ENCODE assay signal across 12 cellular contexts in the genomic region with DNA sequence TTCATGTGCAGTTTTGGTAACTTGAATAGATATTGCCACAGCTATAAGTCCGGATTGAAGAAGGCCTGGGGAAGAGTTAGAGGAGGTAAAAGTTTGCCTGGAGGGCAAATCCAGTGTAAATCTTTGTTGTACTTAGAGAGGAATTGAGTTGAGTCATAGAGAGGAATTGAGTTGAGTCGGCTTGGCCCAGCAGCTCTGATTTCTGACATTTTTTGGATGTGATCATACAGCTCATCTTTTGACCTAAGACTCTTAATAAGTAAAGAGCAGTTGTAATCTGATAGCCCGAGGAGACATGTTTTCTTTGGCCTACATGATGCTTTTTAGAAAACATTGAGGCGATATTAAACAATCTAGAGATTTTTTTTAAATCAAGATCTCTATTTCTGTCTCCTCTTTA. TPM values are rescaled to one million over a fixed set of nuclear protein-coding genes. Genes with fewer than 3 reads are reported as not detected.
DNase-seq lines count a peak whose midpoint lies in the region; ATAC-seq, FAIRE-seq and TF ChIP-seq lines count a peak whose summit lies in the region.
"Had no signal": no experiment of that assay in that cellular context is flagged by ENCODE, and none has a peak within 500 bp of the region (broad histone marks: within the 10 kb centered on the region; RNA-seq: fewer than 3 reads in every experiment).

No MANE protein-coding gene starts in this region.

- H3K27me3 Mint-ChIP-seq in astrocyte (ENCODE audit: low read depth, unreplicated experiment), result peaks cover 8% of the 10 kb centered on the region

- H3K4me3 ChIP-seq in astrocyte (ENCODE audit: insufficient read depth, low read depth, low read length), result no peak overlapping the region
- H3K4me3 ChIP-seq in stomach, result no peak overlapping the region
- H3K4me3 ChIP-seq: Peyer's patch had no signal

- no peaks in the 10 kb centered on the region for H4K20me1 ChIP-seq in astrocyte (ENCODE audit: insufficient read depth, low read length)

- H3K9ac ChIP-seq in astrocyte (ENCODE audit: low read length), result no peak overlapping the region

- H3K36me3 Mint-ChIP-seq in astrocyte (ENCODE audit: low read depth, unreplicated experiment), result no peaks in the 10 kb centered on the region

- H3K4me2 ChIP-seq in astrocyte (ENCODE audit: low read length), result peak overlapping the region; percentile 64

- TF ChIP-seq CTCF in astrocyte (IDR thresholded peaks at IDR 0.05; ENCODE audit: insufficient read depth, low read depth, low read length) (no peak), foreskin keratinocyte (conservative IDR thresholded peaks at IDR 0.05) (no peak), stomach (IDR thresholded peaks at IDR 0.05) (no peak)

- H3K9me3 Mint-ChIP-seq in astrocyte (ENCODE audit: unreplicated experiment), result no peaks in the 10 kb centered on the region

- peak overlapping the region; percentile 44 for H3K27ac Mint-ChIP-seq in astrocyte (ENCODE audit: unreplicated experiment)

- H3K27me3 ChIP-seq in astrocyte (ENCODE audit: insufficient read depth, low read length), result peaks cover 8% of the 10 kb centered on the region
- H3K27me3 ChIP-seq in foreskin keratinocyte, result peaks cover 38% of the 10 kb centered on the region
- peaks cover 0 to 72% (median 27%) of the 10 kb centered on the region in 3 donors for H3K27me3 ChIP-seq in stomach

- H3K4me1 Mint-ChIP-seq in astrocyte (ENCODE audit: low read depth, unreplicated experiment), result peaks cover 21% of the 10 kb centered on the region

- peak; percentile 72 for ATAC-seq in foreskin keratinocyte
- ATAC-seq in HG02885 (IDR thresholded peaks at IDR 0.05; ENCODE audit: poor library complexity, unreplicated experiment), result no peak
- ATAC-seq: right cardiac atrium had no signal

- TF ChIP-seq POLR2A in stomach (IDR thresholded peaks at IDR 0.05), result no peak

- no peak for TF ChIP-seq EP300 in stomach (IDR thresholded peaks at IDR 0.05)

- peaks cover 10% of the 10 kb centered on the region for H3K79me2 ChIP-seq in astrocyte (ENCODE audit: insufficient read depth, low read length)

- peak; percentile 99 for FAIRE-seq in astrocyte (lab: Jason Lieb, UNC)

- no peak overlapping the region for H2AFZ ChIP-seq in astrocyte (ENCODE audit: low read depth, low read length)

- intact Hi-C loops in stomach (cut with DNase I; ENCODE audit: low total_unique reads), result no loop called here

- no peaks in the 10 kb centered on the region for H3K9me3 ChIP-seq in astrocyte (ENCODE audit: insufficient read depth, low read depth, low read length)
- H3K9me3 ChIP-seq in stomach, result no peaks in the 10 kb centered on the region
- H3K9me3 ChIP-seq: Peyer's patch had no signal

- 71 to 76% (median 75%) methylated on average over 4 of the region's 4 CpGs for WGBS in stomach, 5 donors

- H3K4me1 ChIP-seq in astrocyte (ENCODE audit: insufficient read depth, low read length), result peaks cover 29% of the 10 kb centered on the region
- peaks cover 26% of the 10 kb centered on the region for H3K4me1 ChIP-seq in foreskin keratinocyte
- peaks cover 24 to 35% (median 32%) of the 10 kb centered on the region in 4 donors for H3K4me1 ChIP-seq in stomach

- DNase-seq in A172 (ENCODE audit: low spot score), result peak; percentile 85
- peak; percentile 26 for DNase-seq in HPDE6-E6E7 (ENCODE audit: extremely low spot score)
- DNase-seq in astrocyte (ENCODE audit: low read depth), result peak; percentile 58
- DNase-seq in foreskin keratinocyte, result peak; percentile 80 to 91
- DNase-seq in MV-4-11 (lab: John Stamatoyannopoulos, UW), result no peak
- no peak for DNase-seq in stomach
- DNase-seq in NCI-H146 treated with DMSO at 0.1 percent for 48 hours (lab: John Stamatoyannopoulos, UW; ENCODE audit: unreplicated experiment), result no peak
- DNase-seq: ACHN; activated CD8-positive, alpha-beta memory T cell treated with anti-CD3 and anti-CD28 coated beads, Interleukin-2, amount 50 U/mL, for 4 hours; Peyer's patch; right cardiac atrium had no signal

- H3K36me3 ChIP-seq in astrocyte (ENCODE audit: insufficient read depth, low read length) (no peaks in the 10 kb centered on the region), stomach (no peaks in the 10 kb centered on the region)
- H3K36me3 ChIP-seq: Peyer's patch had no signal

- H3K4me3 Mint-ChIP-seq in astrocyte (ENCODE audit: unreplicated experiment), result no peak overlapping the region

- H3K27ac ChIP-seq in astrocyte (ENCODE audit: low read depth, low read length) (peak overlapping the region; percentile 69), foreskin keratinocyte (no peak overlapping the region), stomach (no peak overlapping the region)
- H3K27ac ChIP-seq: Peyer's patch had no signal

RNA-seq across cellular contexts. Expression of a gene that starts 3.9 kb away (rescaled TPM):
- total RNA-seq in A172 (2014; rRNA removed; shearing (Covaris generic)), result 5.1 and 10.4 TPM in 2 replicates
- total RNA-seq in astrocyte, result 5.3 and 8.1 TPM in 2 replicates
- total RNA-seq in foreskin keratinocyte, result not detected in 2 replicates
- not detected in 2 replicates for polyA plus RNA-seq in foreskin keratinocyte
- 10 to 100 TPM in 4 of 5 donors, 1 to 10 TPM in 1; 4.6 to 55.8 (median 34.8) TPM for total RNA-seq in stomach
- 1 to 10 TPM; 1.9 to 4.0 (median 3.8) TPM for polyA plus RNA-seq in stomach

Comparison
In these comparisons a context has a peak if more than half of its experiments do, and no peak if none do; other contexts are left out.
1. DNase-seq: peak in A172 (single experiment), HPDE6-E6E7 (single experiment), astrocyte (single experiment) and foreskin keratinocyte (2 of 2); none in MV-4-11 (single experiment), stomach (single experiment) and NCI-H146 treated with DMSO at 0.1 percent for 48 hours (single experiment).